In the genomic region with DNA sequence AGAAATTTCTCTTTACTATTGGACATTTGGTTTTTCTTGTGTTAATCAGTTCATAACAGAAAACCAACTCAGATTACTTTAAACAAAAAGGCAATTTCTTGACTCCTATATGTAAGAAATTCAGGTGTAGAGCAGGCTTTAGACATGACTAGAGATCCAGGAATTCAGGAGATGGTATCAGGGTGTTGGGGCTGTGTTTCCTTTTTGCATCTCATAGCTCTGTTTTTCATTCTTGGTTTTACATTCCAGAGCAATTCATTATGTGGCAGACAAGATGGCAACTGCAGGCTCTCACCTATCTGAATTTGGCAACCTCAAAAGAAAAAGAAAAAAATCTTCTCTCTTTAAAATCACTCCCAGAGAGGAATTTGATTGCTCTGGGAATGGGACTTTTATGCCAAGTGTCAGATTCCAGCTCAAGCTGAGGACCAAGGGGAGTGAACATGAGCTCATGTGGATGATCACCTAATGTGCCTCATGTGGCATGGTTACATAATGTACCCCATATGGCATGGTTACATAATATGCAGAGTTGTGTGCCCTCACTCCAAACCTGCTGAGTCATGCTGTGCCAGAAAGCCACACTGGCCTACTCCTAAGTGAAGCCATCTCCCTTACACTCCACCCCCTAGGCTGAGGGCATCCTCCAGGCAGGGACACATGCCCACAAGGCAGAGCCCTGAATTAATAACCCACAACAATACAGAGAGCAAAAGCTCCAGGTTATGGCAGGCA, we compare ENCODE assay signal across 2 cellular contexts.
TF ChIP-seq lines count a peak whose summit lies in the region.

No MANE protein-coding gene starts in this region.

TF ChIP-seq in IMR-90, 13 proteins besides CTCF, POLR2A, EP300 and RAD21:
- peak; percentile 70 for TF ChIP-seq NFE2L2 (IDR thresholded peaks at IDR 0.05; ENCODE audit: low read depth, low read length)
- TF ChIP-seq RFX5 (IDR thresholded peaks at IDR 0.05; ENCODE audit: low read depth, low read length): no peak

TF ChIP-seq in WTC11, 78 proteins besides CTCF, POLR2A, EP300 and RAD21:
- TF ChIP-seq ZNF138 (CRISPR knock-in tag; conservative IDR thresholded peaks at IDR 0.05): no peak
- TF ChIP-seq, protein P1, sequence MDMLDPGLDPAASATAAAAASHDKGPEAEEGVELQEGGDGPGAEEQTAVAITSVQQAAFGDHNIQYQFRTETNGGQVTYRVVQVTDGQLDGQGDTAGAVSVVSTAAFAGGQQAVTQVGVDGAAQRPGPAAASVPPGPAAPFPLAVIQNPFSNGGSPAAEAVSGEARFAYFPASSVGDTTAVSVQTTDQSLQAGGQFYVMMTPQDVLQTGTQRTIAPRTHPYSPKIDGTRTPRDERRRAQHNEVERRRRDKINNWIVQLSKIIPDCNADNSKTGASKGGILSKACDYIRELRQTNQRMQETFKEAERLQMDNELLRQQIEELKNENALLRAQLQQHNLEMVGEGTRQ (CRISPR knock-in tag; IDR thresholded peaks at IDR 0.05): no peak
- TF ChIP-seq NFE2L1 (CRISPR knock-in tag; IDR thresholded peaks at IDR 0.05): 0 out of 2 replicates have a peak, but pooled peaks have one; percentile 18
- TF ChIP-seq ZBTB21 (CRISPR knock-in tag; IDR thresholded peaks at IDR 0.05; ENCODE audit: borderline replicate concordance): no peak
- TF ChIP-seq ZNF219 (CRISPR knock-in tag; IDR thresholded peaks at IDR 0.05; ENCODE audit: borderline replicate concordance): no peak
- TF ChIP-seq, protein P2, sequence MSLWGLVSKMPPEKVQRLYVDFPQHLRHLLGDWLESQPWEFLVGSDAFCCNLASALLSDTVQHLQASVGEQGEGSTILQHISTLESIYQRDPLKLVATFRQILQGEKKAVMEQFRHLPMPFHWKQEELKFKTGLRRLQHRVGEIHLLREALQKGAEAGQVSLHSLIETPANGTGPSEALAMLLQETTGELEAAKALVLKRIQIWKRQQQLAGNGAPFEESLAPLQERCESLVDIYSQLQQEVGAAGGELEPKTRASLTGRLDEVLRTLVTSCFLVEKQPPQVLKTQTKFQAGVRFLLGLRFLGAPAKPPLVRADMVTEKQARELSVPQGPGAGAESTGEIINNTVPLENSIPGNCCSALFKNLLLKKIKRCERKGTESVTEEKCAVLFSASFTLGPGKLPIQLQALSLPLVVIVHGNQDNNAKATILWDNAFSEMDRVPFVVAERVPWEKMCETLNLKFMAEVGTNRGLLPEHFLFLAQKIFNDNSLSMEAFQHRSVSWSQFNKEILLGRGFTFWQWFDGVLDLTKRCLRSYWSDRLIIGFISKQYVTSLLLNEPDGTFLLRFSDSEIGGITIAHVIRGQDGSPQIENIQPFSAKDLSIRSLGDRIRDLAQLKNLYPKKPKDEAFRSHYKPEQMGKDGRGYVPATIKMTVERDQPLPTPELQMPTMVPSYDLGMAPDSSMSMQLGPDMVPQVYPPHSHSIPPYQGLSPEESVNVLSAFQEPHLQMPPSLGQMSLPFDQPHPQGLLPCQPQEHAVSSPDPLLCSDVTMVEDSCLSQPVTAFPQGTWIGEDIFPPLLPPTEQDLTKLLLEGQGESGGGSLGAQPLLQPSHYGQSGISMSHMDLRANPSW (CRISPR knock-in tag; conservative IDR thresholded peaks at IDR 0.05; ENCODE audit: low read depth): no peak
